Comparison of ENCODE assay signal across 1 cellular context in genomic region chr6:10099648-10100047, GRCh38.
TF ChIP-seq lines count a peak whose summit lies in the region.

No MANE protein-coding gene starts in this region.

TF ChIP-seq in K562, 482 proteins besides CTCF, POLR2A, EP300 and RAD21 (continued from another document):
- TF ChIP-seq PBX2 (CRISPR knock-in tag; IDR thresholded peaks at IDR 0.05; ENCODE audit: low read depth), result no peak
- TF ChIP-seq PBX2 (tag; conservative IDR thresholded peaks at IDR 0.05; ENCODE audit: low read depth), result peak; percentile 71
- TF ChIP-seq, protein P1, sequence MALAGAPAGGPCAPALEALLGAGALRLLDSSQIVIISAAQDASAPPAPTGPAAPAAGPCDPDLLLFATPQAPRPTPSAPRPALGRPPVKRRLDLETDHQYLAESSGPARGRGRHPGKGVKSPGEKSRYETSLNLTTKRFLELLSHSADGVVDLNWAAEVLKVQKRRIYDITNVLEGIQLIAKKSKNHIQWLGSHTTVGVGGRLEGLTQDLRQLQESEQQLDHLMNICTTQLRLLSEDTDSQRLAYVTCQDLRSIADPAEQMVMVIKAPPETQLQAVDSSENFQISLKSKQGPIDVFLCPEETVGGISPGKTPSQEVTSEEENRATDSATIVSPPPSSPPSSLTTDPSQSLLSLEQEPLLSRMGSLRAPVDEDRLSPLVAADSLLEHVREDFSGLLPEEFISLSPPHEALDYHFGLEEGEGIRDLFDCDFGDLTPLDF (CRISPR knock-in tag; IDR thresholded peaks at IDR 0.05), result no peak
- TF ChIP-seq MEIS2 (IDR thresholded peaks at IDR 0.05; ENCODE audit: partially characterized antibody), result peak; percentile 35
- TF ChIP-seq GABPB2 (CRISPR knock-in tag; conservative IDR thresholded peaks at IDR 0.05), result no peak
- no peak for TF ChIP-seq ZNF444 (CRISPR knock-in tag; IDR thresholded peaks at IDR 0.05)
- TF ChIP-seq SMARCA4 (IDR thresholded peaks at IDR 0.05), result no peak
- no peak for TF ChIP-seq ILF3 (IDR thresholded peaks at IDR 0.05; ENCODE audit: borderline replicate concordance)
- peak; percentile 24; the same call in 1 of the 2 replicates for TF ChIP-seq FOXJ2 (tag; IDR thresholded peaks at IDR 0.05)
- TF ChIP-seq RBM34 (IDR thresholded peaks at IDR 0.05; ENCODE audit: borderline replicate concordance, insufficient read depth, low read length), result no peak
- TF ChIP-seq, protein P2, sequence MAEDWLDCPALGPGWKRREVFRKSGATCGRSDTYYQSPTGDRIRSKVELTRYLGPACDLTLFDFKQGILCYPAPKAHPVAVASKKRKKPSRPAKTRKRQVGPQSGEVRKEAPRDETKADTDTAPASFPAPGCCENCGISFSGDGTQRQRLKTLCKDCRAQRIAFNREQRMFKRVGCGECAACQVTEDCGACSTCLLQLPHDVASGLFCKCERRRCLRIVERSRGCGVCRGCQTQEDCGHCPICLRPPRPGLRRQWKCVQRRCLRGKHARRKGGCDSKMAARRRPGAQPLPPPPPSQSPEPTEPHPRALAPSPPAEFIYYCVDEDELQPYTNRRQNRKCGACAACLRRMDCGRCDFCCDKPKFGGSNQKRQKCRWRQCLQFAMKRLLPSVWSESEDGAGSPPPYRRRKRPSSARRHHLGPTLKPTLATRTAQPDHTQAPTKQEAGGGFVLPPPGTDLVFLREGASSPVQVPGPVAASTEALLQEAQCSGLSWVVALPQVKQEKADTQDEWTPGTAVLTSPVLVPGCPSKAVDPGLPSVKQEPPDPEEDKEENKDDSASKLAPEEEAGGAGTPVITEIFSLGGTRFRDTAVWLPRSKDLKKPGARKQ (CRISPR knock-in tag; IDR thresholded peaks at IDR 0.05), result 0 out of 2 replicates have a peak, but pooled peaks have one; percentile 6
- TF ChIP-seq DPF2 (IDR thresholded peaks at IDR 0.05), result no peak
- no peak for TF ChIP-seq NFE2L1 (tag; IDR thresholded peaks at IDR 0.05; ENCODE audit: borderline replicate concordance, low read depth)
